11 cellular contexts compared by ENCODE assay signal in genomic region chr2:195613922-195614321, GRCh38. TPM values are rescaled to one million over a fixed set of nuclear protein-coding genes. Genes with fewer than 3 reads are reported as not detected.
DNase-seq lines count a peak whose midpoint lies in the region; ATAC-seq and TF ChIP-seq lines count a peak whose summit lies in the region.
"Had no signal": no experiment of that assay in that cellular context is flagged by ENCODE, and none has a peak within 500 bp of the region (broad histone marks: within the 10 kb centered on the region; RNA-seq: fewer than 3 reads in every experiment).

No MANE protein-coding gene starts in this region.

- TF ChIP-seq CTCF in colonic mucosa (IDR thresholded peaks at IDR 0.05), result no peak

- H3K4me1 ChIP-seq in ACC112 (ENCODE audit: control insufficient read depth, insufficient read depth, low read length, unreplicated experiment) (peaks cover 21% of the 10 kb centered on the region), adipocyte (ENCODE audit: control insufficient read depth, insufficient read depth, low read length) (peaks cover 25% of the 10 kb centered on the region), colonic mucosa (no peaks in the 10 kb centered on the region)

- ATAC-seq in GM19035 (IDR thresholded peaks at IDR 0.05; ENCODE audit: unreplicated experiment) (no peak), GM18502 (IDR thresholded peaks at IDR 0.05; ENCODE audit: poor library complexity, unreplicated experiment) (no peak)

- no peak overlapping the region for H3K9ac ChIP-seq in adipocyte (ENCODE audit: low read length)
- H3K9ac ChIP-seq in colonic mucosa (ENCODE audit: low read depth in 2 of 2, low read length in 2 of 2), result no peak overlapping the region

- intact Hi-C loops in colonic mucosa (cut with DNase I), result no loop called here

- no peaks in the 10 kb centered on the region for H3K36me3 ChIP-seq in ACC112 (ENCODE audit: insufficient read depth, low read length)
- no peaks in the 10 kb centered on the region for H3K36me3 ChIP-seq in adipocyte (ENCODE audit: control insufficient read depth, insufficient read depth, low read length, severe bottlenecking)
- no peaks in the 10 kb centered on the region for H3K36me3 ChIP-seq in colonic mucosa
- H3K36me3 ChIP-seq: lower lobe of right lung had no signal

- H3K4me3 ChIP-seq in ACC112 (ENCODE audit: low read depth, low read length) (peak overlapping the region; percentile 33), adipocyte (ENCODE audit: low read length) (no peak overlapping the region), colonic mucosa (no peak overlapping the region)
- H3K4me3 ChIP-seq: lower lobe of right lung, SK-N-MC had no signal

- H3K9me3 ChIP-seq in adipocyte (ENCODE audit: control insufficient read depth, low read length), result no peaks in the 10 kb centered on the region
- no peaks in the 10 kb centered on the region for H3K9me3 ChIP-seq in colonic mucosa
- H3K9me3 ChIP-seq: lower lobe of right lung had no signal

- DNase-seq in HCEC 1CT (peak; percentile 89), adipocyte (ENCODE audit: low read depth) (peak; percentile 76), kidney glomerular epithelial cell (lab: John Stamatoyannopoulos, UW) (peak; percentile 94), D341Med (ENCODE audit: low spot score) (no peak), colonic mucosa (no peak)
- DNase-seq: DMS79, lower lobe of right lung had no signal

- H3K27me3 ChIP-seq in ACC112 (ENCODE audit: insufficient read depth, low read length) (no peaks in the 10 kb centered on the region), adipocyte (replicated peaks; ENCODE audit: control insufficient read depth, insufficient read depth, low read length) (no peaks in the 10 kb centered on the region), colonic mucosa (no peaks in the 10 kb centered on the region)

- no peak overlapping the region for H2AFZ ChIP-seq in ACC112 (ENCODE audit: low read length, unreplicated experiment)

- peak overlapping the region; percentile 51 for H3K27ac ChIP-seq in ACC112 (ENCODE audit: low read depth, low read length)
- H3K27ac ChIP-seq in colonic mucosa, result no peak overlapping the region
- H3K27ac ChIP-seq: lower lobe of right lung, SK-N-MC had no signal

- H3K79me2 ChIP-seq in ACC112 (ENCODE audit: control insufficient read depth, insufficient read depth, low read length, unreplicated experiment), result no peaks in the 10 kb centered on the region

RNA-seq across cellular contexts. Expression of gene SLC39A10, which starts 43.1 kb away (rescaled TPM):
- total RNA-seq in colonic mucosa, result 10 to 100 TPM; 12.8 to 16.5 TPM

Comparison
In these comparisons a context has a peak if more than half of its experiments do, and no peak if none do; other contexts are left out.
1. DNase-seq: peak in HCEC 1CT (single experiment), adipocyte (single experiment) and kidney glomerular epithelial cell (single experiment); none in D341Med (single experiment) and colonic mucosa (single experiment).